Comparison of ENCODE assay signal across 9 cellular contexts in the genomic region with DNA sequence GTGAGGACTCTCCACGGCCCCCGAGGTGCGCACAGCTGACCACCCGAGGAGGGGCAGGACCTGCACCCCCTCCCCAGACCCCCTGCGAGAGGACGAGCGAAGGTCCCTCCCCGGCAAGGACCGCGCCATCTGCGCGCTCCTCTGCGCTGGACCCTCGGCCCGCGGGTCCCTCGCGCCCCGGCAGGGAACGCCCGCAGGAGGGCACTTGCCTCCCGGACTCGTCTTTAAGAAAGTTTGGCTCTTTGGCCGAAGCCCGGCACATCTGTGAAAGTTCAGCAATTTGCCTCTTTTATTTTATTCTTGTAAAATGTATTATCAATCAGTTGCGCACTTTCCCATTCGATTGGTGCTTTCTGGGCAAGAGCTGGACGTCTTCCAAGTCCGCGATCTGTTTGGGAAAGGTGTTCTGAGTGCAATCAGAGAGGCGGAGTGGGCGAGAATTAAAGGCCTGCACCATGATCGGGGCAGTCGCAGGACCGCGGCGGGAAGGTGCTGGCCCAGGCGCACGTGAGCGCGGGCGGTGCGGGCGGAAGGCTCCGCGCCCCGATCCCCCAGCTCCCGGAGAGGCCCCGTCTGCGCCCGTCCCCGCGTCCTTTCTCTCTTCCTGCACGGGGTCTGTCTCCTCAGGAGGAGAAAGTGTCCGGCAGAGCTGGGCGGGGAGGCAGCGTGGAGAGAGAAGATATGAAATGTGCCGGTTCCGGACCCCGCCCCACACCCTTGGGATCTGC. TPM values are rescaled to one million over a fixed set of nuclear protein-coding genes. Genes with fewer than 3 reads are reported as not detected.
DNase-seq lines count a peak whose midpoint lies in the region; ATAC-seq, FAIRE-seq and TF ChIP-seq lines count a peak whose summit lies in the region.
"Had no signal": no experiment of that assay in that cellular context is flagged by ENCODE, and none has a peak within 500 bp of the region (broad histone marks: within the 10 kb centered on the region; RNA-seq: fewer than 3 reads in every experiment).

No MANE protein-coding gene starts in this region.

- in situ Hi-C loops in brain microvascular endothelial cell (cut with HindIII; ENCODE audit: low pct_ligation_motif_present, low sequenced_read_pairs): no loop called here

- H3K27ac ChIP-seq in brain microvascular endothelial cell (no peak overlapping the region), stomach smooth muscle (ENCODE audit: low read length) (no peak overlapping the region)

- TF ChIP-seq CTCF in brain microvascular endothelial cell (IDR thresholded peaks at IDR 0.05; ENCODE audit: low read depth, low read length, missing control alignments) (no peak), kidney epithelial cell (IDR thresholded peaks at IDR 0.05; ENCODE audit: insufficient read depth, low read length, poor library complexity, severe bottlenecking) (no peak)

- H3K4me3 ChIP-seq in brain microvascular endothelial cell (ENCODE audit: low read depth, low read length) (peak overlapping the region; percentile 49), kidney epithelial cell (ENCODE audit: low read depth, low read length) (peak overlapping the region; percentile 35), stomach smooth muscle (ENCODE audit: low read length in 2 of 2) (peak overlapping the region; percentile 73 to 74)

- no peaks in the 10 kb centered on the region for H3K36me3 ChIP-seq in brain microvascular endothelial cell (replicated peaks)
- no peaks in the 10 kb centered on the region for H3K36me3 ChIP-seq in kidney epithelial cell (ENCODE audit: control insufficient read depth, insufficient read depth, low read length)
- no peaks in the 10 kb centered on the region for H3K36me3 ChIP-seq in stomach smooth muscle (ENCODE audit: control insufficient read depth in 2 of 2, insufficient read depth in 2 of 2, low read length in 2 of 2)

- no peak overlapping the region for H3K9ac ChIP-seq in stomach smooth muscle (ENCODE audit: low read length in 2 of 2)

- H3K9me3 ChIP-seq in stomach smooth muscle (ENCODE audit: control insufficient read depth in 2 of 2, low read length in 2 of 2): no peaks in the 10 kb centered on the region

- FAIRE-seq in HTR-8/SVneo (lab: Jason Lieb, UNC): peak; percentile 72
- FAIRE-seq in GM12892 (lab: Jason Lieb, UNC): no peak
- FAIRE-seq: colon had no signal

- peaks cover 16% of the 10 kb centered on the region for H3K27me3 ChIP-seq in brain microvascular endothelial cell (replicated peaks)
- H3K27me3 ChIP-seq in kidney epithelial cell (ENCODE audit: control insufficient read depth, insufficient read depth, low read length): peaks cover 20% of the 10 kb centered on the region
- peaks cover 16 to 33% of the 10 kb centered on the region in 2 donors for H3K27me3 ChIP-seq in stomach smooth muscle (ENCODE audit: control insufficient read depth in 1 of 2, insufficient read depth in 2 of 2, low read length in 2 of 2)

- peaks cover 20% of the 10 kb centered on the region for H3K4me1 ChIP-seq in stomach smooth muscle (ENCODE audit: control insufficient read depth, insufficient read depth, low read length)

- DNase-seq in AG08396 (ENCODE audit: low spot score): peak; percentile 36
- DNase-seq in HTR-8/SVneo (ENCODE audit: insufficient read length, low spot score): no peak
- DNase-seq in brain microvascular endothelial cell: no peak
- DNase-seq in kidney epithelial cell (ENCODE audit: low read depth): no peak
- DNase-seq in erythroblast (lab: John Stamatoyannopoulos, UW): no peak
- DNase-seq in GM12892 (ENCODE audit: insufficient read length): no peak

- TF ChIP-seq POLR2A in erythroblast (IDR thresholded peaks at IDR 0.05; ENCODE audit: low read length): no peak
- no peak for TF ChIP-seq POLR2A in GM12892 (IDR thresholded peaks at IDR 0.05; ENCODE audit: low read depth, low read length)

- ATAC-seq in HG03342 (IDR thresholded peaks at IDR 0.05; ENCODE audit: unreplicated experiment): no peak

RNA-seq across cellular contexts. Expression of a gene that starts 1.6 kb away (rescaled TPM):
- 2.5 and 2.8 TPM in 2 replicates for total RNA-seq in kidney epithelial cell
- polyA plus RNA-seq in GM12892 (2012; ENCODE audit: missing spikeins): not detected

RNA-seq across cellular contexts. Expression of a gene that starts 24.8 kb away (rescaled TPM):
- 112 and 120 TPM in 2 replicates for total RNA-seq in kidney epithelial cell
- 117 TPM for polyA plus RNA-seq in GM12892 (2012; ENCODE audit: missing spikeins)

RNA-seq across cellular contexts. Expression of a gene that starts 25.7 kb away (rescaled TPM):
- total RNA-seq in kidney epithelial cell: 41.4 and 50.2 TPM in 2 replicates
- 16.3 TPM for polyA plus RNA-seq in GM12892 (2012; ENCODE audit: missing spikeins)
